ENCODE assay signal across 10 cellular contexts in genomic region chr9:107251756-107252322, GRCh38. TPM values are rescaled to one million over a fixed set of nuclear protein-coding genes. Genes with fewer than 3 reads are reported as not detected.
A peak's percentile ranks its signal among the peaks of the same experiment; 100 is the strongest.
DNase-seq lines count a peak whose midpoint lies in the region; ATAC-seq and TF ChIP-seq lines count a peak whose summit lies in the region.
"Had no signal": no experiment of that assay in that cellular context is flagged by ENCODE, and none has a peak within 500 bp of the region (broad histone marks: within the 10 kb centered on the region; RNA-seq: fewer than 3 reads in every experiment).

No MANE protein-coding gene starts in this region.

- H3K27ac ChIP-seq in GM23248 (peak overlapping the region; percentile 65), skeletal muscle tissue (ENCODE audit: low read depth, low read length) (peak overlapping the region; percentile 62)

- peaks cover 44% of the 10 kb centered on the region for H3K4me1 ChIP-seq in GM23248 (ENCODE audit: insufficient read depth)
- H3K4me1 ChIP-seq in skeletal muscle tissue (ENCODE audit: control insufficient read depth in 3 of 3, insufficient read depth in 3 of 3, low read length in 3 of 3): peaks cover 17 to 24% (median 21%) of the 10 kb centered on the region in 3 donors

- 5 to 11% methylated on average over 4 of the region's 4 CpGs for WGBS in GM23248 (ENCODE audit: low coverage in 1 of 2, low lambda C conversion rate in 2 of 2, missing lambda C conversion rate in 2 of 2), 2 experiments

- intact Hi-C loops in left ventricle myocardium superior (cut with micrococcal nuclease): no loop called here
- intact Hi-C loops in activated CD8-positive, alpha-beta T cell treated with anti-CD3 and anti-CD28 coated beads for 36 hours (cut with micrococcal nuclease): no loop called here

- no peaks in the 10 kb centered on the region for H3K27me3 ChIP-seq in GM23248 (replicated peaks; ENCODE audit: insufficient read depth)
- no peaks in the 10 kb centered on the region for H3K27me3 ChIP-seq in skeletal muscle tissue (ENCODE audit: control insufficient read depth in 3 of 3, insufficient read depth in 3 of 3, low read length in 3 of 3)

- TF ChIP-seq CTCF in WTC11 (IDR thresholded peaks at IDR 0.05): no peak
- TF ChIP-seq CTCF in activated CD8-positive, alpha-beta T cell treated with anti-CD3 and anti-CD28 coated beads for 36 hours (IDR thresholded peaks at IDR 0.05): no peak

- peaks cover 25% of the 10 kb centered on the region for H3K4me1 Mint-ChIP-seq in WTC11
- H3K4me1 Mint-ChIP-seq in activated CD8-positive, alpha-beta memory T cell treated with anti-CD3 and anti-CD28 coated beads, Interleukin-2, amount 10 ng/mL, durations not matched to agents 7 days and 5 days: no peaks in the 10 kb centered on the region
- H3K4me1 Mint-ChIP-seq in activated CD8-positive, alpha-beta T cell treated with anti-CD3 and anti-CD28 coated beads for 36 hours (ENCODE audit: low read depth): peaks cover 1% of the 10 kb centered on the region

- peak overlapping the region; percentile 36 for H3K4me2 ChIP-seq in GM23248 (ENCODE audit: unreplicated experiment)

- DNase-seq in GM23248 (peak; percentile 93), WTC11 (ENCODE audit: low spot score) (no peak), left ventricle myocardium superior (peak; percentile 70), DMS79 (lab: John Stamatoyannopoulos, UW) (no peak)
- DNase-seq in activated CD8-positive, alpha-beta memory T cell treated with anti-CD3 and anti-CD28 coated beads, Interleukin-2, amount 10 ng/mL, durations not matched to agents 7 days and 5 days: no peak
- DNase-seq in activated CD8-positive, alpha-beta T cell treated with anti-CD3 and anti-CD28 coated beads for 36 hours: no peak
- DNase-seq: activated effector memory CD4-positive, alpha-beta T cell treated with anti-CD3 and anti-CD28 coated beads, Interleukin-2, amount 50 U/mL, for 16 hours; mucosa of descending colon had no signal

- CTCF ChIA-PET in WTC11 (lab: Charles Lee): no interaction called here
- CTCF ChIA-PET in activated CD8-positive, alpha-beta memory T cell treated with anti-CD3 and anti-CD28 coated beads, Interleukin-2, amount 10 ng/mL, durations not matched to agents 7 days and 5 days (lab: Charles Lee): no interaction called here
- CTCF ChIA-PET in activated CD8-positive, alpha-beta T cell treated with anti-CD3 and anti-CD28 coated beads for 36 hours (lab: Charles Lee): interaction anchor here (0.7 to 1.2 kb wide), 2 partner anchors 18 to 85 kb away, joined by 3 read pairs; no protein-coding TSS in a partner anchor

- H3K36me3 Mint-ChIP-seq in WTC11: no peaks in the 10 kb centered on the region
- no peaks in the 10 kb centered on the region for H3K36me3 Mint-ChIP-seq in activated CD8-positive, alpha-beta memory T cell treated with anti-CD3 and anti-CD28 coated beads, Interleukin-2, amount 10 ng/mL, durations not matched to agents 7 days and 5 days
- H3K36me3 Mint-ChIP-seq in activated CD8-positive, alpha-beta T cell treated with anti-CD3 and anti-CD28 coated beads for 36 hours (ENCODE audit: low read depth): no peaks in the 10 kb centered on the region

- H3K9me3 Mint-ChIP-seq in WTC11: peaks cover 4% of the 10 kb centered on the region; the same call in 1 of the 2 replicates
- H3K9me3 Mint-ChIP-seq in activated CD8-positive, alpha-beta memory T cell treated with anti-CD3 and anti-CD28 coated beads, Interleukin-2, amount 10 ng/mL, durations not matched to agents 7 days and 5 days (ENCODE audit: low read depth): no peaks in the 10 kb centered on the region
- H3K9me3 Mint-ChIP-seq in activated CD8-positive, alpha-beta T cell treated with anti-CD3 and anti-CD28 coated beads for 36 hours: no peaks in the 10 kb centered on the region

- no peaks in the 10 kb centered on the region for H4K20me1 ChIP-seq in GM23248 (ENCODE audit: insufficient read depth)

- H3K4me3 ChIP-seq in GM23248 (peak overlapping the region; percentile 11; the same call in 1 of the 2 replicates), skeletal muscle tissue (ENCODE audit: low read length in 3 of 3) (peak overlapping the region in 2 of 3 donors; percentile 8 to 12)
- H3K4me3 ChIP-seq: mucosa of descending colon had no signal

- H3K9ac ChIP-seq in GM23248 (peak overlapping the region; percentile 11), skeletal muscle tissue (ENCODE audit: low read depth in 1 of 3, low read length in 3 of 3) (no peak overlapping the region)

- in situ Hi-C loops in GM23248 (cut with MboI): no loop called here

- H3K27me3 Mint-ChIP-seq in WTC11 (ENCODE audit: low read depth): no peaks in the 10 kb centered on the region
- peaks cover 25% of the 10 kb centered on the region for H3K27me3 Mint-ChIP-seq in activated CD8-positive, alpha-beta memory T cell treated with anti-CD3 and anti-CD28 coated beads, Interleukin-2, amount 10 ng/mL, durations not matched to agents 7 days and 5 days
- peaks cover 5% of the 10 kb centered on the region for H3K27me3 Mint-ChIP-seq in activated CD8-positive, alpha-beta T cell treated with anti-CD3 and anti-CD28 coated beads for 36 hours

- H2AFZ ChIP-seq in GM23248: no peak overlapping the region

- ATAC-seq in WTC11 (no peak), left ventricle myocardium superior (peak; percentile 98), GM21447 (IDR thresholded peaks at IDR 0.05; ENCODE audit: unreplicated experiment) (no peak)
- no peak for ATAC-seq in activated CD8-positive, alpha-beta memory T cell treated with anti-CD3 and anti-CD28 coated beads, Interleukin-2, amount 10 ng/mL, durations not matched to agents 7 days and 5 days
- no peak for ATAC-seq in activated CD8-positive, alpha-beta T cell treated with anti-CD3 and anti-CD28 coated beads for 36 hours
- ATAC-seq: mucosa of descending colon had no signal

- peaks cover 23% of the 10 kb centered on the region for H3F3A ChIP-seq in GM23248 (ENCODE audit: insufficient read depth)

- H3K36me3 ChIP-seq in GM23248 (ENCODE audit: low read depth) (no peaks in the 10 kb centered on the region), skeletal muscle tissue (ENCODE audit: control insufficient read depth in 3 of 3, insufficient read depth in 3 of 3, low read length in 3 of 3) (no peaks in the 10 kb centered on the region)

- H3K9me3 ChIP-seq in GM23248 (ENCODE audit: low read depth): no peaks in the 10 kb centered on the region
- no peaks in the 10 kb centered on the region for H3K9me3 ChIP-seq in skeletal muscle tissue (ENCODE audit: control insufficient read depth in 3 of 3, low read length in 3 of 3)
- H3K9me3 ChIP-seq: mucosa of descending colon had no signal

- no peak overlapping the region for H3K4me3 Mint-ChIP-seq in WTC11
- H3K4me3 Mint-ChIP-seq in activated CD8-positive, alpha-beta memory T cell treated with anti-CD3 and anti-CD28 coated beads, Interleukin-2, amount 10 ng/mL, durations not matched to agents 7 days and 5 days: no peak overlapping the region
- no peak overlapping the region for H3K4me3 Mint-ChIP-seq in activated CD8-positive, alpha-beta T cell treated with anti-CD3 and anti-CD28 coated beads for 36 hours

- H3K79me2 ChIP-seq in GM23248 (ENCODE audit: insufficient read depth): no peaks in the 10 kb centered on the region

- H3K27ac Mint-ChIP-seq in WTC11: 0 out of 2 replicates have a peak overlapping the region, but pooled peaks have one; percentile 0
- H3K27ac Mint-ChIP-seq in activated CD8-positive, alpha-beta memory T cell treated with anti-CD3 and anti-CD28 coated beads, Interleukin-2, amount 10 ng/mL, durations not matched to agents 7 days and 5 days: no peak overlapping the region
- no peak overlapping the region for H3K27ac Mint-ChIP-seq in activated CD8-positive, alpha-beta T cell treated with anti-CD3 and anti-CD28 coated beads for 36 hours

- POLR2A ChIA-PET in WTC11 (lab: Charles Lee): no interaction called here
- POLR2A ChIA-PET in activated CD8-positive, alpha-beta T cell treated with anti-CD3 and anti-CD28 coated beads for 36 hours (lab: Charles Lee): interaction anchor here (1.1 kb wide), 1 partner anchor 9 kb away, joined by 3 read pairs; no protein-coding TSS in a partner anchor

- H3K9me2 ChIP-seq in GM23248 (ENCODE audit: insufficient read depth): no peaks in the 10 kb centered on the region

TF ChIP-seq in WTC11, 78 proteins besides CTCF, POLR2A, EP300 and RAD21:
- TF ChIP-seq PREB (CRISPR knock-in tag; IDR thresholded peaks at IDR 0.05; ENCODE audit: borderline replicate concordance) (no peak), E2F1 (CRISPR knock-in tag; IDR thresholded peaks at IDR 0.05) (no peak), SP1 (CRISPR knock-in tag; conservative IDR thresholded peaks at IDR 0.05) (no peak)

RNA-seq across cellular contexts. Expression of gene RAD23B, which starts 31.2 kb away (rescaled TPM):
- 122 and 124 TPM in 2 replicates for total RNA-seq in GM23248 (2014; rRNA removed; shearing (Covaris generic))
- polyA plus RNA-seq in GM23248 (2016; fragmentation: Nextera tagmentation; extraction: Ambion mirVana): 16.8 and 18.9 TPM in 2 replicates
- total RNA-seq in WTC11 (2021) (150 to 180 TPM (median 160 TPM) in 3 replicates), left ventricle myocardium superior (104 TPM), skeletal muscle tissue (92.4 TPM)
- 100 to 1,000 TPM in 1 of 2 experiments, 10 to 100 TPM in 1; 98.7 to 109 TPM for total RNA-seq in activated CD8-positive, alpha-beta memory T cell treated with anti-CD3 and anti-CD28 coated beads, Interleukin-2, amount 10 ng/mL, durations not matched to agents 7 days and 5 days
- total RNA-seq in activated CD8-positive, alpha-beta T cell treated with anti-CD3 and anti-CD28 coated beads for 36 hours: 100 to 1,000 TPM; 115 to 117 TPM

Comparison
In these comparisons a context has a peak if more than half of its experiments do, and no peak if none do; other contexts are left out.
1. DNase-seq: peak in GM23248 (single experiment) and left ventricle myocardium superior (single experiment); none in WTC11 (single experiment), activated CD8-positive, alpha-beta memory T cell treated with anti-CD3 and anti-CD28 coated beads, Interleukin-2, amount 10 ng/mL, durations not matched to agents 7 days and 5 days (single experiment), activated CD8-positive, alpha-beta T cell treated with anti-CD3 and anti-CD28 coated beads for 36 hours (single experiment) and DMS79 (single experiment).